ENCODE assay signal across 10 cellular contexts in genomic region chr1:92834617-92835016, GRCh38. TPM values are rescaled to one million over a fixed set of nuclear protein-coding genes. Genes with fewer than 3 reads are reported as not detected.
DNase-seq lines count a peak whose midpoint lies in the region; ATAC-seq and TF ChIP-seq lines count a peak whose summit lies in the region.
"Had no signal": no experiment of that assay in that cellular context is flagged by ENCODE, and none has a peak within 500 bp of the region (broad histone marks: within the 10 kb centered on the region; RNA-seq: fewer than 3 reads in every experiment).

No MANE protein-coding gene starts in this region.

- POLR2A ChIA-PET in SK-N-SH (lab: Yijun Ruan, JAX) (no interaction called here), OCI-LY7 (lab: Charles Lee) (interaction anchor here (0.6 to 0.9 kb wide), 4 partner anchors 10 to 400 kb away, joined by 3 to 4 read pairs (median 3); no protein-coding TSS in a partner anchor)

- intact Hi-C loops in OCI-LY7 (cut with micrococcal nuclease; ENCODE audit: unreplicated experiment): loop anchor here (5.0 to 10.0 kb wide), 3 partner anchors 243 to 513 kb away; partner anchors contain the start of genes CCDC18, DR1, MTF2 and TMED5

- peaks cover 45% of the 10 kb centered on the region for H3K4me1 Mint-ChIP-seq in endodermal cell

- peak overlapping the region; percentile 93; the same call in 1 of the 2 replicates for H3K9ac ChIP-seq in SK-N-SH
- H3K9ac ChIP-seq in endodermal cell (ENCODE audit: extremely low read depth, low read length, poor library complexity, severe bottlenecking): peak overlapping the region; percentile 99
- H3K9ac ChIP-seq in trophoblast cell (ENCODE audit: low read length): no peak overlapping the region

- no peak overlapping the region for H3K23ac ChIP-seq in trophoblast cell (ENCODE audit: low read length)

- H3K4me2 ChIP-seq in SK-N-SH (peak overlapping the region; percentile 86), OCI-LY7 (ENCODE audit: low read length) (peak overlapping the region; percentile 84), trophoblast cell (ENCODE audit: low read length) (no peak overlapping the region)

- no peaks in the 10 kb centered on the region for H3K27me3 Mint-ChIP-seq in endodermal cell (ENCODE audit: insufficient read depth)

- CTCF ChIA-PET in SK-N-SH (lab: Yijun Ruan, JAX) (interaction anchor here (1.0 to 3.7 kb wide), 3 partner anchors 16 to 159 kb away, joined by 5 to 10 read pairs (median 5); no protein-coding TSS in a partner anchor), OCI-LY7 (lab: Charles Lee; ENCODE audit: unreplicated experiment) (no interaction called here)

- H3K4me3 ChIP-seq in SK-N-SH (ENCODE audit: low read depth in 2 of 2, low read length in 1 of 2) (peak overlapping the region in 1 of 2 experiments; percentile 99; a peak in 1 of 4 replicates), OCI-LY7 (ENCODE audit: low read depth, low read length, poor library complexity, severe bottlenecking) (peak overlapping the region; percentile 89), endodermal cell (ENCODE audit: low read length) (peak overlapping the region; percentile 100), trophoblast cell (ENCODE audit: low read depth, low read length) (no peak overlapping the region), right atrium auricular region (no peak overlapping the region)

- H3K18ac ChIP-seq in trophoblast cell (ENCODE audit: low read length): no peak overlapping the region

- H2AFZ ChIP-seq in SK-N-SH (ENCODE audit: low read depth) (no peak overlapping the region), OCI-LY7 (ENCODE audit: low read length) (no peak overlapping the region), trophoblast cell (ENCODE audit: insufficient read depth, low read length, poor library complexity) (no peak overlapping the region)

- H2BK12ac ChIP-seq in trophoblast cell (ENCODE audit: low read length): no peak overlapping the region

- H3K27me3 ChIP-seq in SK-N-SH (ENCODE audit: insufficient read depth) (no peaks in the 10 kb centered on the region), endodermal cell (ENCODE audit: control insufficient read depth, insufficient read depth, low read length, poor library complexity, severe bottlenecking) (no peaks in the 10 kb centered on the region), trophoblast cell (ENCODE audit: insufficient read depth, low read length) (no peaks in the 10 kb centered on the region), right atrium auricular region (no peaks in the 10 kb centered on the region)
- H3K27me3 ChIP-seq: left lung had no signal

- peaks cover 45% of the 10 kb centered on the region for H3F3A ChIP-seq in SK-N-SH (replicated peaks; ENCODE audit: insufficient read depth)

- TF ChIP-seq EP300 in SK-N-SH (IDR thresholded peaks at IDR 0.05; ENCODE audit: borderline replicate concordance in 1 of 2, low read depth in 1 of 2, low read length in 1 of 2): no peak

- BruUV-seq in OCI-LY7 (replicated peaks; lab: Mats Ljungman, UMichigan): no TSS peak

- peak overlapping the region; percentile 70 for H3K27ac Mint-ChIP-seq in endodermal cell

- H3K36me3 Mint-ChIP-seq in endodermal cell (ENCODE audit: low read depth): peaks cover 74% of the 10 kb centered on the region

- H3K79me2 ChIP-seq in SK-N-SH (ENCODE audit: insufficient read depth) (peaks cover 78% of the 10 kb centered on the region), OCI-LY7 (ENCODE audit: insufficient read depth, low read depth, low read length) (peaks cover 78% of the 10 kb centered on the region), trophoblast cell (ENCODE audit: control insufficient read depth, insufficient read depth, low read length, poor library complexity) (peaks cover 14% of the 10 kb centered on the region)

- DNase-seq in SK-N-SH (no peak), OCI-LY7 (ENCODE audit: low spot score) (no peak), endodermal cell (no peak), trophoblast cell (no peak), anterior cingulate cortex (lab: John Stamatoyannopoulos, UW) (no peak), right atrium auricular region (ENCODE audit: low spot score) (no peak)
- DNase-seq: left lung, NCI-H1417 had no signal

- peaks cover 8% of the 10 kb centered on the region for H3K79me1 ChIP-seq in trophoblast cell (ENCODE audit: low read length)

- no peak overlapping the region for H2BK5ac ChIP-seq in trophoblast cell (ENCODE audit: low read depth, low read length, poor library complexity)

- H4K8ac ChIP-seq in trophoblast cell (ENCODE audit: low read depth, low read length): no peak overlapping the region

- H3K36me3 ChIP-seq in SK-N-SH (replicated peaks in 1 of 2; ENCODE audit: control insufficient read depth in 1 of 2, insufficient read depth in 2 of 2, low read length in 1 of 2): peaks cover 63 to 71% of the 10 kb centered on the region in 2 experiments
- H3K36me3 ChIP-seq in OCI-LY7 (ENCODE audit: insufficient read depth, low read length): peaks cover 75% of the 10 kb centered on the region
- H3K36me3 ChIP-seq in endodermal cell (ENCODE audit: control insufficient read depth, insufficient read depth, low read length): peaks cover 70% of the 10 kb centered on the region
- peaks cover 9 to 38% of the 10 kb centered on the region in 2 experiments for H3K36me3 ChIP-seq in trophoblast cell (ENCODE audit: control insufficient read depth in 1 of 2, insufficient read depth in 2 of 2, low read length in 2 of 2)
- peaks cover 63% of the 10 kb centered on the region for H3K36me3 ChIP-seq in right atrium auricular region

- H3K9me2 ChIP-seq in SK-N-SH: no peaks in the 10 kb centered on the region
- H3K9me2 ChIP-seq in OCI-LY7 (ENCODE audit: insufficient read depth, low read length): no peaks in the 10 kb centered on the region

- H2BK120ac ChIP-seq in trophoblast cell (ENCODE audit: insufficient read depth, low read length, poor library complexity): no peak overlapping the region

- peak overlapping the region; percentile 93 for H3K4ac ChIP-seq in trophoblast cell (ENCODE audit: low read depth, low read length)

- 75% methylated on average over 5 of the region's 5 CpGs for WGBS in SK-N-SH (ENCODE audit: low lambda C conversion rate)
- WGBS in endodermal cell (ENCODE audit: insufficient coverage in 1 of 2, insufficient read length in 1 of 2), 2 experiments: 90 to 100% methylated on average over 3 to 5 of the region's 5 CpGs
- WGBS in trophoblast cell (ENCODE audit: extremely low coverage, insufficient coverage, insufficient read length): no CpG with 5 or more reads among the region's 5 CpGs

- H3K4me3 Mint-ChIP-seq in endodermal cell: peak overlapping the region; percentile 100

- ATAC-seq in SK-N-SH treated with all-trans-retinoic acid at 6 μM for 48 hours (no peak), GM19395 (IDR thresholded peaks at IDR 0.05; ENCODE audit: unreplicated experiment) (no peak)
- ATAC-seq: left lung had no signal

- H3K9me3 ChIP-seq in SK-N-SH: no peaks in the 10 kb centered on the region
- H3K9me3 ChIP-seq in OCI-LY7 (ENCODE audit: low read length): no peaks in the 10 kb centered on the region
- H3K9me3 ChIP-seq in endodermal cell (ENCODE audit: control insufficient read depth, low read length): no peaks in the 10 kb centered on the region
- H3K9me3 ChIP-seq in trophoblast cell (ENCODE audit: insufficient read depth, low read depth, low read length): no peaks in the 10 kb centered on the region
- no peaks in the 10 kb centered on the region for H3K9me3 ChIP-seq in right atrium auricular region
- H3K9me3 ChIP-seq: left lung had no signal

- no peak overlapping the region for H2AK5ac ChIP-seq in trophoblast cell (ENCODE audit: low read length)

- H4K20me1 ChIP-seq in SK-N-SH (ENCODE audit: insufficient read depth) (peaks cover 72% of the 10 kb centered on the region), OCI-LY7 (ENCODE audit: insufficient read depth, low read length) (peaks cover 61% of the 10 kb centered on the region)

- TF ChIP-seq CTCF in SK-N-SH (IDR thresholded peaks at IDR 0.05) (no peak), OCI-LY7 (conservative IDR thresholded peaks at IDR 0.05; ENCODE audit: low read length) (no peak), endodermal cell (conservative IDR thresholded peaks at IDR 0.05) (no peak), right atrium auricular region (IDR thresholded peaks at IDR 0.05) (no peak)

- no peak overlapping the region for H4K12ac ChIP-seq in trophoblast cell (ENCODE audit: low read depth, low read length)

- no peak for TF ChIP-seq RAD21 in SK-N-SH (IDR thresholded peaks at IDR 0.05; ENCODE audit: low read length)

- no peak overlapping the region for H3K14ac ChIP-seq in trophoblast cell (ENCODE audit: low read length)

- no peaks in the 10 kb centered on the region for H3K9me3 Mint-ChIP-seq in endodermal cell

- H4K91ac ChIP-seq in trophoblast cell (ENCODE audit: low read depth, low read length): no peak overlapping the region

- no peak overlapping the region for H3K27ac ChIP-seq in SK-N-SH (ENCODE audit: low read depth in 2 of 2, low read length in 1 of 2)
- no peak overlapping the region for H3K27ac ChIP-seq in OCI-LY7 (ENCODE audit: low read depth, low read length, poor library complexity, severe bottlenecking)
- no peak overlapping the region for H3K27ac ChIP-seq in endodermal cell (ENCODE audit: low read depth, low read length)
- no peak overlapping the region for H3K27ac ChIP-seq in trophoblast cell (ENCODE audit: low read depth, low read length)
- no peak overlapping the region for H3K27ac ChIP-seq in right atrium auricular region
- H3K27ac ChIP-seq: left lung had no signal

- H3K4me1 ChIP-seq in SK-N-SH (ENCODE audit: control insufficient read depth in 1 of 2, insufficient read depth in 2 of 2, low read depth in 1 of 2, low read length in 1 of 2) (peaks cover 20 to 39% of the 10 kb centered on the region in 2 experiments; a peak in 3 of 4 replicates), OCI-LY7 (ENCODE audit: insufficient read depth, low read length, poor library complexity, severe bottlenecking) (peaks cover 57% of the 10 kb centered on the region), endodermal cell (ENCODE audit: control insufficient read depth, insufficient read depth, low read length) (peaks cover 4% of the 10 kb centered on the region), trophoblast cell (ENCODE audit: control insufficient read depth in 1 of 2, insufficient read depth in 2 of 2, low read length in 2 of 2) (peaks cover 0 to 2% of the 10 kb centered on the region in 2 experiments), right atrium auricular region (peaks cover 0 to 50% of the 10 kb centered on the region in 2 donors)

RNA-seq across cellular contexts. Expression of gene RPL5, which starts 2.8 kb away (rescaled TPM):
- polyA plus RNA-seq in SK-N-SH (2012; rRNA removed): 1,489 and 2,038 TPM in 2 replicates
- polyA plus RNA-seq in SK-N-SH (2012; cell fraction: cytosol; rRNA removed): 2,248 and 2,505 TPM in 2 replicates
- polyA plus RNA-seq in SK-N-SH (2012; cell fraction: nucleus; rRNA removed): 308 and 535 TPM in 2 replicates
- 1,862 and 2,614 TPM in 2 replicates for total RNA-seq in OCI-LY7 (2014; rRNA removed; shearing (Covaris generic))
- total RNA-seq in OCI-LY7 (2022) (1,651 and 1,677 TPM in 2 replicates), endodermal cell (1,000 to 10,000 TPM in 1 of 2 donors, 100 to 1,000 TPM in 1; 963 to 1,201 TPM), right atrium auricular region (1,000 to 10,000 TPM in 1 of 2 donors, 100 to 1,000 TPM in 1; 675 to 1,127 TPM)
- 2,547 TPM for polyA plus RNA-seq in endodermal cell (2013, experiment 1 of 2)
- 2,486 TPM for polyA plus RNA-seq in endodermal cell (2013, experiment 2 of 2)
- polyA plus RNA-seq in trophoblast cell (2013): 3,279 and 3,316 TPM in 2 replicates

RNA-seq across cellular contexts. Expression of gene EVI5, which starts 49.7 kb away (rescaled TPM):
- 5.7 and 6.2 TPM in 2 replicates for polyA plus RNA-seq in SK-N-SH (2012; rRNA removed)
- 8.6 and 11.2 TPM in 2 replicates for polyA plus RNA-seq in SK-N-SH (2012; cell fraction: cytosol; rRNA removed)
- 3.4 and 6.4 TPM in 2 replicates for polyA plus RNA-seq in SK-N-SH (2012; cell fraction: nucleus; rRNA removed)
- 15.1 and 27.3 TPM in 2 replicates for total RNA-seq in OCI-LY7 (2014; rRNA removed; shearing (Covaris generic))
- 22.5 and 27.8 TPM in 2 replicates for total RNA-seq in OCI-LY7 (2022)
- total RNA-seq in endodermal cell: 10 to 100 TPM; 20.8 to 29.0 TPM
- 13.3 TPM for polyA plus RNA-seq in endodermal cell (2013, experiment 1 of 2)
- polyA plus RNA-seq in endodermal cell (2013, experiment 2 of 2): 14.2 TPM
- polyA plus RNA-seq in trophoblast cell (2013): 17.8 and 20.6 TPM in 2 replicates
- total RNA-seq in right atrium auricular region: 10 to 100 TPM; 26.4 to 41.9 TPM

Comparison
In these comparisons a context has a peak if more than half of its experiments do, and no peak if none do; other contexts are left out.
1. H3K4me3 ChIP-seq: peak in OCI-LY7 (single experiment) and endodermal cell (single experiment); none in trophoblast cell (single experiment) and right atrium auricular region (0 of 2).